In the genomic region with DNA sequence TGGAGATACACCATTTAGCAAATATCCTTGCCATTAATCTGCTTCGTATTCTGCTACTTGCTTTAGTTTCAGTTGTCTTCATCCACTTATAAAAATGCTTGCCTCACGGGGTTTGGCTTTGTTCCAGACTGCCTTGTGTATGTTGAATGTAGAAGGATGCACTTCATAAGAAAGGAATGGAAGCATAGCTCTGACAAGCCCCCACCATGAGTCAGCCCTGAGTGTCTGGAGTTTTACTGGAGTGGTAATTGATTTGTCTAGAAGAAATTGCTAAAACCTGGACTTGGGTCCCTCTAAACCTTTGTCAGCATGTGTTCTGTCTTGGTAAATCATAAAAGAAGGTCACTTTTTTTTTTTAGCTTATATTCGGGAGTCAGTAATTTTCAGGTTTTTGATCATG, we compare ENCODE assay signal across 10 cellular contexts. TPM values are rescaled to one million over a fixed set of nuclear protein-coding genes. Genes with fewer than 3 reads are reported as not detected.
DNase-seq lines count a peak whose midpoint lies in the region; ATAC-seq and TF ChIP-seq lines count a peak whose summit lies in the region.
"Had no signal": no experiment of that assay in that cellular context is flagged by ENCODE, and none has a peak within 500 bp of the region (broad histone marks: within the 10 kb centered on the region; RNA-seq: fewer than 3 reads in every experiment).

No MANE protein-coding gene starts in this region.

- CTCF ChIA-PET in activated CD4-positive, alpha-beta memory T cell treated with anti-CD3 and anti-CD28 coated beads, Interleukin-2, amount 10 ng/mL, durations not matched to agents 7 days and 5 days (lab: Charles Lee): interaction anchor here (1.0 to 7.6 kb wide), 3 partner anchors 16 to 335 kb away, joined by 3 to 173 read pairs (median 147); no protein-coding TSS in a partner anchor

- H3K9me3 Mint-ChIP-seq in activated CD4-positive, alpha-beta memory T cell treated with anti-CD3 and anti-CD28 coated beads, Interleukin-2, amount 10 ng/mL, durations not matched to agents 7 days and 5 days: peaks cover 2% of the 10 kb centered on the region
- H3K9me3 Mint-ChIP-seq: CD8-positive, alpha-beta T cell; neural crest cell had no signal

- POLR2A ChIA-PET in activated CD4-positive, alpha-beta memory T cell treated with anti-CD3 and anti-CD28 coated beads, Interleukin-2, amount 10 ng/mL, durations not matched to agents 7 days and 5 days (lab: Charles Lee): interaction anchor here (0.7 to 1.1 kb wide), 2 partner anchors 71 to 226 kb away, joined by 3 read pairs; no protein-coding TSS in a partner anchor

- peaks cover 3% of the 10 kb centered on the region for H3K36me3 Mint-ChIP-seq in activated CD4-positive, alpha-beta memory T cell treated with anti-CD3 and anti-CD28 coated beads, Interleukin-2, amount 10 ng/mL, durations not matched to agents 7 days and 5 days (ENCODE audit: low read depth)
- H3K36me3 Mint-ChIP-seq: CD8-positive, alpha-beta T cell had no signal

- H3K4me3 ChIP-seq in epithelial cell of esophagus (ENCODE audit: low read length): no peak overlapping the region

- no peak overlapping the region for H3K4me3 Mint-ChIP-seq in activated CD4-positive, alpha-beta memory T cell treated with anti-CD3 and anti-CD28 coated beads, Interleukin-2, amount 10 ng/mL, durations not matched to agents 7 days and 5 days
- H3K4me3 Mint-ChIP-seq: CD8-positive, alpha-beta T cell; neural crest cell had no signal

- ATAC-seq in GM21423 (IDR thresholded peaks at IDR 0.05; ENCODE audit: unreplicated experiment): no peak
- ATAC-seq: CD8-positive, alpha-beta T cell had no signal

- DNase-seq in NOMO-1 treated with DMSO at 0.1 percent for 48 hours (lab: John Stamatoyannopoulos, UW; ENCODE audit: unreplicated experiment): peak; percentile 22
- DNase-seq in NOMO-1 treated with dmso at 0.1 percent for 144 hours (lab: John Stamatoyannopoulos, UW; ENCODE audit: unreplicated experiment): no peak
- peak; percentile 77 for DNase-seq in NCI-H345 treated with DMSO at 0.1 percent for 48 hours (lab: John Stamatoyannopoulos, UW; ENCODE audit: unreplicated experiment)
- DNase-seq in epithelial cell of esophagus (ENCODE audit: low read depth): peak; percentile 100
- peak; percentile 98 for DNase-seq in stromal cell of bone marrow (ENCODE audit: low read depth)
- DNase-seq in activated CD4-positive, alpha-beta memory T cell treated with anti-CD3 and anti-CD28 coated beads, Interleukin-2, amount 10 ng/mL, durations not matched to agents 7 days and 5 days: no peak
- DNase-seq in OCI-M2 (lab: John Stamatoyannopoulos, UW; ENCODE audit: unreplicated experiment): no peak
- DNase-seq: CD8-positive, alpha-beta T cell had no signal

- peaks cover 18% of the 10 kb centered on the region for H3K27me3 Mint-ChIP-seq in activated CD4-positive, alpha-beta memory T cell treated with anti-CD3 and anti-CD28 coated beads, Interleukin-2, amount 10 ng/mL, durations not matched to agents 7 days and 5 days

- no peak overlapping the region for H3K27ac Mint-ChIP-seq in activated CD4-positive, alpha-beta memory T cell treated with anti-CD3 and anti-CD28 coated beads, Interleukin-2, amount 10 ng/mL, durations not matched to agents 7 days and 5 days
- H3K27ac Mint-ChIP-seq: CD8-positive, alpha-beta T cell had no signal

- no peak for TF ChIP-seq CTCF in epithelial cell of esophagus (IDR thresholded peaks at IDR 0.05; ENCODE audit: insufficient read depth, low read depth, low read length, missing control alignments)

- H3K4me1 Mint-ChIP-seq in activated CD4-positive, alpha-beta memory T cell treated with anti-CD3 and anti-CD28 coated beads, Interleukin-2, amount 10 ng/mL, durations not matched to agents 7 days and 5 days: peaks cover 33% of the 10 kb centered on the region
- H3K4me1 Mint-ChIP-seq: neural crest cell had no signal

RNA-seq across cellular contexts. Expression of a gene that starts 4.6 kb away (rescaled TPM):
- total RNA-seq in activated CD4-positive, alpha-beta memory T cell treated with anti-CD3 and anti-CD28 coated beads, Interleukin-2, amount 10 ng/mL, durations not matched to agents 7 days and 5 days: 1 to 10 TPM in 1 of 2 experiments, under 1 TPM in 1; 0.48 to 1.5 TPM
- total RNA-seq: CD8-positive, alpha-beta T cell; neural crest cell had no signal

RNA-seq across cellular contexts. Expression of a gene that starts 19.8 kb away (rescaled TPM):
- total RNA-seq in activated CD4-positive, alpha-beta memory T cell treated with anti-CD3 and anti-CD28 coated beads, Interleukin-2, amount 10 ng/mL, durations not matched to agents 7 days and 5 days: not detected
- total RNA-seq: CD8-positive, alpha-beta T cell; neural crest cell had no signal

Comparison
In these comparisons a context has a peak if more than half of its experiments do, and no peak if none do; other contexts are left out.
1. DNase-seq: peak in NOMO-1 treated with DMSO at 0.1 percent for 48 hours (single experiment), NCI-H345 treated with DMSO at 0.1 percent for 48 hours (single experiment), epithelial cell of esophagus (single experiment) and stromal cell of bone marrow (single experiment); none in NOMO-1 treated with dmso at 0.1 percent for 144 hours (single experiment), activated CD4-positive, alpha-beta memory T cell treated with anti-CD3 and anti-CD28 coated beads, Interleukin-2, amount 10 ng/mL, durations not matched to agents 7 days and 5 days (single experiment) and OCI-M2 (single experiment).